Comparison of ENCODE assay signal across 2 cellular contexts in genomic region chr21:43342301-43342881, GRCh38.
TF ChIP-seq lines count a peak whose summit lies in the region.

No MANE protein-coding gene starts in this region.

TF ChIP-seq in HEK293, 187 proteins besides CTCF, POLR2A, EP300 and RAD21 (continued from another document):
- peak; percentile 99 for TF ChIP-seq ZSCAN4 (tag by site-specific recombination; IDR thresholded peaks at IDR 0.05)
- TF ChIP-seq ZNF843 (tag by site-specific recombination; IDR thresholded peaks at IDR 0.05), result no peak
- peak; percentile 73; the same call in 1 of the 2 replicates for TF ChIP-seq ZNF48 (tag by site-specific recombination; IDR thresholded peaks at IDR 0.05)
- peak; percentile 23; the same call in 1 of the 2 replicates for TF ChIP-seq ZFHX2 (tag by site-specific recombination; conservative IDR thresholded peaks at IDR 0.05)
- peak; percentile 5; the same call in 1 of the 2 replicates for TF ChIP-seq ZIC2 (tag by site-specific recombination; IDR thresholded peaks at IDR 0.05)
- TF ChIP-seq GLI4 (tag by site-specific recombination; IDR thresholded peaks at IDR 0.05), result peak; percentile 42; the same call in 1 of the 2 replicates
- TF ChIP-seq ZSCAN23 (tag by site-specific recombination; IDR thresholded peaks at IDR 0.05), result peak; percentile 34; the same call in 1 of the 2 replicates

TF ChIP-seq in GM12878, 131 proteins besides CTCF, POLR2A, EP300 and RAD21:
- peak; percentile 25 for TF ChIP-seq PBX3 (IDR thresholded peaks at IDR 0.05; ENCODE audit: insufficient replicate concordance, low read depth, low read length)
- no peak for TF ChIP-seq POLR2AphosphoS2 (IDR thresholded peaks at IDR 0.05; ENCODE audit: low read depth, low read length)
- no peak for TF ChIP-seq NR2C1 (IDR thresholded peaks at IDR 0.05)
- peak; percentile 87 for TF ChIP-seq BCL3 (IDR thresholded peaks at IDR 0.05; ENCODE audit: borderline replicate concordance, insufficient read depth, low read depth, low read length, poor library complexity, severe bottlenecking)
